ENCODE assay signal across 17 cellular contexts in the genomic region with DNA sequence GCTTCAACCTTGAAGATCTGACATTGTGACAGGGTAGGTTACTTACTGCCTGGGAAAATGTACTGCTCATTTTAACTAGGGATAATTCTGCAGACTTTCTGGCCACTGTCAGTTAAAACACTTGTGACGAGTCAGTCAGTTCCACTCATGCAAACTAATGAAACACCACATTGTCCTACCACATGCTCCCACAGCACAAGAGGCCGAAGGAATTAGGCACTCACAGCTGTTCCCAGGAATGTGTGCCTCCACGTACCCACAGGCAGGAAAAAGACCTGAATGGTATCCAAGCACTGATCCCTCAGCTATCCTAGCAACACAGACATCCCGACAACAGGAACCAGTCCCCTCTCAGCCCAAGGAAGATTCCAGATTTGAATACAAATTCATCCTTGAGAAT. TPM values are rescaled to one million over a fixed set of nuclear protein-coding genes. Genes with fewer than 3 reads are reported as not detected.
A peak's percentile ranks its signal among the peaks of the same experiment; 100 is the strongest.
DNase-seq lines count a peak whose midpoint lies in the region; ATAC-seq, FAIRE-seq and TF ChIP-seq lines count a peak whose summit lies in the region.
"Had no signal": no experiment of that assay in that cellular context is flagged by ENCODE, and none has a peak within 500 bp of the region (broad histone marks: within the 10 kb centered on the region; RNA-seq: fewer than 3 reads in every experiment).

No MANE protein-coding gene starts in this region.

- CTCF ChIA-PET in endothelial cell of umbilical vein (lab: Charles Lee), result interaction anchor here (1.0 to 8.2 kb wide), 11 partner anchors 8 to 177 kb away, joined by 3 to 104 read pairs (median 6); a partner anchor contains a TSS

- H4K20me1 ChIP-seq in endothelial cell of umbilical vein (replicated peaks; ENCODE audit: control insufficient read depth, extremely low read depth, insufficient read depth, low read length), result no peaks in the 10 kb centered on the region

- peak overlapping the region; percentile 69 to 80 (median 78) for H3K27ac Mint-ChIP-seq in nephron
- H3K27ac Mint-ChIP-seq in activated T-cell treated with anti-CD3 and anti-CD28 coated beads, Interleukin-2, amount 50 U/mL, for 24 hours, result no peak overlapping the region

- peaks cover 3% of the 10 kb centered on the region for H3K36me3 Mint-ChIP-seq in nephron (ENCODE audit: low read depth)
- H3K36me3 Mint-ChIP-seq in activated T-cell treated with anti-CD3 and anti-CD28 coated beads, Interleukin-2, amount 50 U/mL, for 24 hours (ENCODE audit: low read depth), result no peaks in the 10 kb centered on the region

- no peaks in the 10 kb centered on the region for H3K27me3 Mint-ChIP-seq in nephron (ENCODE audit: low read depth)
- H3K27me3 Mint-ChIP-seq in activated T-cell treated with anti-CD3 and anti-CD28 coated beads, Interleukin-2, amount 50 U/mL, for 24 hours, result no peaks in the 10 kb centered on the region

- TF ChIP-seq CTCF in endothelial cell of umbilical vein (IDR thresholded peaks at IDR 0.05; ENCODE audit: extremely low read depth in 1 of 2, insufficient read depth in 1 of 2, low read depth in 1 of 2, low read length in 2 of 2) (no peak), nephron (IDR thresholded peaks at IDR 0.05; ENCODE audit: unreplicated experiment in 3 of 3) (no peak), omental fat pad (IDR thresholded peaks at IDR 0.05) (no peak)

- POLR2A ChIA-PET in endothelial cell of umbilical vein (lab: Charles Lee), result interaction anchor here (0.7 to 1.3 kb wide), 2 partner anchors 12 to 40 kb away, joined by 3 to 4 read pairs; a partner anchor contains a TSS

- dilution Hi-C loops in endothelial cell of umbilical vein (cut with MboI; ENCODE audit: extremely low pct_ligation_motif_present, low sequenced_read_pairs), result loop anchor here (25.0 kb wide), 1 partner anchor 143 kb away; no protein-coding TSS in a partner anchor

- H3K9me3 ChIP-seq in endothelial cell of umbilical vein (replicated peaks; ENCODE audit: control insufficient read depth, insufficient read depth, low read length), result no peaks in the 10 kb centered on the region
- H3K9me3 ChIP-seq: body of pancreas, esophagus squamous epithelium, prostate gland, SJSA1 had no signal

- H3K4me3 Mint-ChIP-seq in nephron, result peak overlapping the region in 1 of 3 experiments; percentile 9
- H3K4me3 Mint-ChIP-seq in activated T-cell treated with anti-CD3 and anti-CD28 coated beads, Interleukin-2, amount 50 U/mL, for 24 hours, result no peak overlapping the region

- no peaks in the 10 kb centered on the region for H3K9me3 Mint-ChIP-seq in nephron
- H3K9me3 Mint-ChIP-seq in activated T-cell treated with anti-CD3 and anti-CD28 coated beads, Interleukin-2, amount 50 U/mL, for 24 hours, result no peaks in the 10 kb centered on the region

- no peak for TF ChIP-seq POLR2A in endothelial cell of umbilical vein (IDR thresholded peaks at IDR 0.05; ENCODE audit: low read depth, low read length)

- H3K4me3 ChIP-seq in ACC112 (ENCODE audit: low read depth, low read length), result no peak overlapping the region
- no peak overlapping the region for H3K4me3 ChIP-seq in endothelial cell of umbilical vein (replicated peaks in 1 of 3; ENCODE audit: insufficient read depth in 1 of 3, low read depth in 1 of 3, low read length in 3 of 3)
- H3K4me3 ChIP-seq: body of pancreas, esophagus squamous epithelium, prostate gland, SJSA1 had no signal

- H3K79me2 ChIP-seq in ACC112 (ENCODE audit: control insufficient read depth, insufficient read depth, low read length, unreplicated experiment) (peaks cover 81% of the 10 kb centered on the region), endothelial cell of umbilical vein (ENCODE audit: control insufficient read depth, insufficient read depth, low read length) (peaks cover 69% of the 10 kb centered on the region)

- ATAC-seq in GM18907 (IDR thresholded peaks at IDR 0.05; ENCODE audit: unreplicated experiment) (no peak), omental fat pad (ENCODE audit: low FRiP score) (no peak)
- ATAC-seq: body of pancreas had no signal

- H3K27me3 ChIP-seq in ACC112 (ENCODE audit: insufficient read depth, low read length) (no peaks in the 10 kb centered on the region), endothelial cell of umbilical vein (ENCODE audit: control insufficient read depth in 2 of 2, insufficient read depth in 2 of 2, low read length in 2 of 2) (no peaks in the 10 kb centered on the region)
- H3K27me3 ChIP-seq: body of pancreas, esophagus squamous epithelium, SJSA1 had no signal

- no peak overlapping the region for H2AFZ ChIP-seq in ACC112 (ENCODE audit: low read length, unreplicated experiment)
- no peak overlapping the region for H2AFZ ChIP-seq in endothelial cell of umbilical vein (ENCODE audit: low read depth, low read length)

- H3K4me1 ChIP-seq in ACC112 (ENCODE audit: control insufficient read depth, insufficient read depth, low read length, unreplicated experiment), result peaks cover 85% of the 10 kb centered on the region
- peaks cover 89% of the 10 kb centered on the region for H3K4me1 ChIP-seq in endothelial cell of umbilical vein (ENCODE audit: control insufficient read depth, extremely low read depth, insufficient read depth, low read length)

- FAIRE-seq in RCC 7860 (lab: Jason Lieb, UNC) (peak; percentile 15), endothelial cell of umbilical vein (lab: Jason Lieb, UNC) (peak; percentile 31)

- intact Hi-C loops in endothelial cell of umbilical vein (cut with micrococcal nuclease), result loop anchor here (1.0 kb wide), 1 partner anchor 44 kb away; no protein-coding TSS in a partner anchor

- H3K27ac ChIP-seq in ACC112 (ENCODE audit: low read depth, low read length), result peak overlapping the region; percentile 31; the same call in 1 of the 2 replicates
- peak overlapping the region; percentile 92 for H3K27ac ChIP-seq in endothelial cell of umbilical vein (ENCODE audit: insufficient read depth, low read depth, low read length)
- H3K27ac ChIP-seq: body of pancreas, prostate gland, SJSA1 had no signal

- H3K4me2 ChIP-seq in endothelial cell of umbilical vein (ENCODE audit: insufficient read depth, low read length), result peak overlapping the region; percentile 26

- DNase-seq in RCC 7860 (ENCODE audit: low spot score) (peak; percentile 48), endothelial cell of umbilical vein (ENCODE audit: low read depth, low spot score) (peak; percentile 81), omental fat pad (ENCODE audit: low spot score) (no peak), NCI-H2171 (lab: John Stamatoyannopoulos, UW) (no peak)
- no peak for DNase-seq in activated T-cell treated with anti-CD3 and anti-CD28 coated beads, Interleukin-2, amount 50 U/mL, for 24 hours
- DNase-seq: activated CD4-positive, alpha-beta T cell treated with anti-CD3 and anti-CD28 coated beads for 4 hours; activated CD8-positive, alpha-beta memory T cell treated with anti-CD3 and anti-CD28 coated beads, Interleukin-2, amount 50 U/mL, for 4 hours; activated naive CD4-positive, alpha-beta T cell treated with Interleukin-2 at 50 U/mL for 16 hours; esophagus squamous epithelium; KBM-7; NCI-H1105 treated with DMSO at 0.1 percent for 48 hours had no signal

- H3K36me3 ChIP-seq in ACC112 (ENCODE audit: insufficient read depth, low read length) (peaks cover 23% of the 10 kb centered on the region), endothelial cell of umbilical vein (ENCODE audit: control insufficient read depth in 2 of 2, extremely low read depth in 1 of 2, insufficient read depth in 2 of 2, low read length in 2 of 2) (peaks cover 0 to 7% of the 10 kb centered on the region in 2 experiments)
- H3K36me3 ChIP-seq: prostate gland had no signal

- H3K4me1 Mint-ChIP-seq in nephron, result peaks cover 81% of the 10 kb centered on the region
- H3K4me1 Mint-ChIP-seq in activated T-cell treated with anti-CD3 and anti-CD28 coated beads, Interleukin-2, amount 50 U/mL, for 24 hours (ENCODE audit: low read depth), result peaks cover 1% of the 10 kb centered on the region

- H3K9ac ChIP-seq in endothelial cell of umbilical vein (replicated peaks; ENCODE audit: extremely low read depth, insufficient read depth, low read length), result peak overlapping the region; percentile 76

- no TSS peak for BruUV-seq in endothelial cell of umbilical vein (replicated peaks; lab: Mats Ljungman, UMichigan)

- H3K9me1 ChIP-seq in endothelial cell of umbilical vein (replicated peaks; ENCODE audit: control insufficient read depth, extremely low read depth, insufficient read depth, low read length), result no peaks in the 10 kb centered on the region

TF ChIP-seq in endothelial cell of umbilical vein, 7 proteins besides CTCF, POLR2A, EP300 and RAD21:
- TF ChIP-seq, protein P1, sequence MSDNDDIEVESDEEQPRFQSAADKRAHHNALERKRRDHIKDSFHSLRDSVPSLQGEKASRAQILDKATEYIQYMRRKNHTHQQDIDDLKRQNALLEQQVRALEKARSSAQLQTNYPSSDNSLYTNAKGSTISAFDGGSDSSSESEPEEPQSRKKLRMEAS (IDR thresholded peaks at IDR 0.05; ENCODE audit: insufficient read depth, insufficient read length), result peak; percentile 56
- no peak for TF ChIP-seq FOS (IDR thresholded peaks at IDR 0.05; ENCODE audit: borderline replicate concordance, insufficient read depth, low read length)

RNA-seq across cellular contexts. Expression of a gene that starts 12.3 kb away (rescaled TPM):
- 31.2 and 32.9 TPM in 2 replicates for total RNA-seq in endothelial cell of umbilical vein
- 15.6 and 17.5 TPM in 2 replicates for polyA plus RNA-seq in endothelial cell of umbilical vein
- 25.3 and 26.5 TPM in 2 replicates for polyA plus RNA-seq in endothelial cell of umbilical vein (2011; cell fraction: cytosol; rRNA removed)
- 36.3 and 37.1 TPM in 2 replicates for polyA plus RNA-seq in endothelial cell of umbilical vein (2011; cell fraction: nucleus; rRNA removed)
- 32.6 and 38.1 TPM in 2 replicates for polyA plus RNA-seq in endothelial cell of umbilical vein (2012)
- polyA minus RNA-seq in endothelial cell of umbilical vein, result 18.1 and 19.7 TPM in 2 replicates
- 69.6 TPM for polyA minus RNA-seq in endothelial cell of umbilical vein (2011; cell fraction: cytosol; rRNA and poly(A)+ RNA removed)
- 30.1 and 38.1 TPM in 2 replicates for polyA minus RNA-seq in endothelial cell of umbilical vein (2011; cell fraction: nucleus; rRNA and poly(A)+ RNA removed)
- total RNA-seq in omental fat pad, result 10 to 100 TPM; 43.7 to 73.5 (median 45.8) TPM

Comparison
In these comparisons a context has a peak if more than half of its experiments do, and no peak if none do; other contexts are left out.
1. DNase-seq: peak in RCC 7860 (single experiment) and endothelial cell of umbilical vein (single experiment); none in activated T-cell treated with anti-CD3 and anti-CD28 coated beads, Interleukin-2, amount 50 U/mL, for 24 hours (single experiment), omental fat pad (single experiment) and NCI-H2171 (single experiment).